In genomic region chr2:62479917-62480316, GRCh38 we compare ENCODE assay signal across 8 cellular contexts.
"Had no signal": no experiment of that assay in that cellular context is flagged by ENCODE, and none has a peak within 500 bp of the region (broad histone marks: within the 10 kb centered on the region; RNA-seq: fewer than 3 reads in every experiment).

No MANE protein-coding gene starts in this region.

- H3K4me3 Mint-ChIP-seq: GM23338, H9, HFFc6 had no signal

- H3K4me2 ChIP-seq: GM23338 had no signal

- H3K4me3 ChIP-seq: GM23248, GM23338 had no signal

- H3K27ac Mint-ChIP-seq: GM23338, H9, HFFc6 had no signal

- ATAC-seq: GM23338, HCT116 had no signal

- H3K9me3 Mint-ChIP-seq: GM23338, H9, HFFc6 had no signal

- H3K9ac ChIP-seq: GM23248 had no signal

- DNase-seq: GM23248, GOT3, H7, H9, HCEC 1CT, HFFc6 had no signal

- H3K27ac ChIP-seq: GM23248 had no signal

- H2AFZ ChIP-seq: GM23248, GM23338 had no signal
